21 cellular contexts compared by ENCODE assay signal in genomic region chr11:68044898-68045351, GRCh38.
"Had no signal": no experiment of that assay in that cellular context is flagged by ENCODE, and none has a peak within 500 bp of the region (broad histone marks: within the 10 kb centered on the region; RNA-seq: fewer than 3 reads in every experiment).

No MANE protein-coding gene starts in this region.

- H3K27ac ChIP-seq: ovary, prostate gland, tibial artery had no signal

- H3K4me3 Mint-ChIP-seq: activated B cell treated with CpG ODN at 0.5 μM for 24 hours; activated naive CD8-positive, alpha-beta T cell treated with anti-CD3 and anti-CD28 coated beads, Interleukin-2, amount 50 U/mL, for 24 hours; activated T-cell treated with anti-CD3 and anti-CD28 coated beads, Interleukin-2, amount 50 U/mL, for 72 hours; natural killer cell; stimulated activated naive CD8-positive, alpha-beta T cell treated with anti-CD3 and anti-CD28 coated beads, Interleukin-15, amount 100 ng/mL, for 72 hours; T-helper 17 cell had no signal

- H3K9me3 Mint-ChIP-seq: activated B cell treated with CpG ODN at 0.5 μM for 24 hours; activated naive CD8-positive, alpha-beta T cell treated with anti-CD3 and anti-CD28 coated beads, Interleukin-2, amount 50 U/mL, for 24 hours; activated T-cell treated with anti-CD3 and anti-CD28 coated beads, Interleukin-2, amount 50 U/mL, for 72 hours; natural killer cell; stimulated activated naive CD8-positive, alpha-beta T cell treated with anti-CD3 and anti-CD28 coated beads, Interleukin-15, amount 100 ng/mL, for 72 hours had no signal

- H3K27me3 Mint-ChIP-seq: activated B cell treated with CpG ODN at 0.5 μM for 24 hours; activated naive CD8-positive, alpha-beta T cell treated with anti-CD3 and anti-CD28 coated beads, Interleukin-2, amount 50 U/mL, for 24 hours; stimulated activated naive CD8-positive, alpha-beta T cell treated with anti-CD3 and anti-CD28 coated beads, Interleukin-15, amount 100 ng/mL, for 72 hours; T-helper 17 cell had no signal

- H3K36me3 Mint-ChIP-seq: natural killer cell had no signal

- H3K9me3 ChIP-seq: ovary, prostate gland, tibial artery had no signal

- ATAC-seq: activated naive CD8-positive, alpha-beta T cell treated with anti-CD3 and anti-CD28 coated beads, Interleukin-2, amount 50 U/mL, for 24 hours; activated T-cell treated with anti-CD3 and anti-CD28 coated beads, Interleukin-2, amount 50 U/mL, for 72 hours; natural killer cell; right cardiac atrium; stimulated activated naive CD8-positive, alpha-beta T cell treated with anti-CD3 and anti-CD28 coated beads, Interleukin-15, amount 100 ng/mL, for 72 hours; T-helper 17 cell had no signal

- H3K27me3 ChIP-seq: ovary, tibial artery had no signal

- DNase-seq: activated B cell treated with CpG ODN at 0.5 μM for 24 hours; activated CD4-positive, alpha-beta T cell treated with anti-CD3 and anti-CD28 coated beads for 4 hours; activated CD4-positive, alpha-beta T cell treated with anti-CD3 and anti-CD28 coated beads, Interleukin-2, amount 50 U/mL, for 48 hours; activated effector memory CD4-positive, alpha-beta T cell treated with Interleukin-2 at 50 U/mL for 16 hours; activated naive CD4-positive, alpha-beta T cell treated with anti-CD3 and anti-CD28 coated beads, Interleukin-2, amount 50 U/mL, for 16 hours; activated naive CD8-positive, alpha-beta T cell treated with anti-CD3 and anti-CD28 coated beads, Interleukin-2, amount 50 U/mL, for 24 hours; activated T-cell treated with anti-CD3 and anti-CD28 coated beads, Interleukin-2, amount 50 U/mL, for 72 hours; cerebellar nuclear complex; cortex of kidney; effector CD4-positive, alpha-beta T cell; kidney; mammary epithelial cell; midbrain; natural killer cell; stimulated activated CD4-positive, alpha-beta T cell treated with anti-CD3 and anti-CD28 coated beads, Interleukin-12 subunit alpha, Interleukin-12 subunit beta, amount 100 ng/mL, for 4 hours; stimulated activated naive CD8-positive, alpha-beta T cell treated with anti-CD3 and anti-CD28 coated beads, Interleukin-15, amount 100 ng/mL, for 72 hours; T-helper 17 cell; tibial artery had no signal

- H3K27ac Mint-ChIP-seq: activated B cell treated with CpG ODN at 0.5 μM for 24 hours; activated naive CD8-positive, alpha-beta T cell treated with anti-CD3 and anti-CD28 coated beads, Interleukin-2, amount 50 U/mL, for 24 hours; activated T-cell treated with anti-CD3 and anti-CD28 coated beads, Interleukin-2, amount 50 U/mL, for 72 hours; T-helper 17 cell had no signal

- H3K4me3 ChIP-seq: ovary, prostate gland, tibial artery had no signal

- H3K36me3 ChIP-seq: ovary had no signal
